In the genomic region with DNA sequence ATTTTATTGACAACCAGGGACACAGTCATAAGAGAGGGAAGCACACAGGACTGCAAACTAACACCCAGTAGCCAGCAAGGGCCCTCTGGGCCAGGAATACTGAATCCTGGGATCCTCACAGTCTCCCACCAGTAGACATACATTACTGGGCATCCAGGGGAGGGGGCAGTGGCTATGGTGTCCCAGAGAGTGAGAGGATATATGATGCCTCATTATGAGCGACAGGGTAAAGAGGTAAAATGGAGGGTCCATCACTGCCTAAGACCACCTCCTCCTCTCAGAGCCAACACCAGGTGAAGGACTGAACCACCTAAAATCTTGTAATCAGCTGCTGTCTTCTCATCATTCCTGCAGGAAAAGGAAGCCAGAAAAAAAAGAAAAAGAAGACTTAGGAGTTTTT, we compare ENCODE assay signal across 8 cellular contexts. TPM values are rescaled to one million over a fixed set of nuclear protein-coding genes. Genes with fewer than 3 reads are reported as not detected.
DNase-seq lines count a peak whose midpoint lies in the region; ATAC-seq and TF ChIP-seq lines count a peak whose summit lies in the region.
"Not testable (repeated sequence)": the region's sequence is repeated elsewhere in the genome, so short reads cannot be mapped to it uniquely, and the experiment has no call there.
"Had no signal": no experiment of that assay in that cellular context is flagged by ENCODE, and none has a peak within 500 bp of the region (broad histone marks: within the 10 kb centered on the region; RNA-seq: fewer than 3 reads in every experiment).

No MANE protein-coding gene starts in this region.

- H3K36me3 Mint-ChIP-seq in HFFc6 (ENCODE audit: low read depth); osteocyte (ENCODE audit: unreplicated experiment): not testable (repeated sequence)
- H3K36me3 Mint-ChIP-seq in activated CD8-positive, alpha-beta T cell treated with anti-CD3 and anti-CD28 coated beads for 36 hours (ENCODE audit: low read depth), result peaks cover 26% of the 10 kb centered on the region
- H3K36me3 Mint-ChIP-seq in central memory CD8-positive, alpha-beta T cell (ENCODE audit: insufficient read depth), result peaks cover 36% of the 10 kb centered on the region

- ATAC-seq in activated CD8-positive, alpha-beta T cell treated with anti-CD3 and anti-CD28 coated beads for 36 hours; central memory CD8-positive, alpha-beta T cell (replicated peaks; ENCODE audit: extremely low read depth, poor library complexity, severe bottlenecking); left lobe of liver: not testable (repeated sequence)

- H3K36me3 ChIP-seq in BLaER1 treated with 17β-estradiol and CSF1 and Interleukin-3, amounts not matched to agents 10 nM and 100 nM, result peaks cover 6 to 46% (median 20%) of the 10 kb centered on the region in 11 experiments; a peak in 19 of 22 replicates

- H3K27me3 ChIP-seq in BLaER1 treated with 17β-estradiol and CSF1 and Interleukin-3, amounts not matched to agents 10 nM and 100 nM, result not testable (repeated sequence)

- not testable (repeated sequence) for H3K4me3 Mint-ChIP-seq in HFFc6; activated CD8-positive, alpha-beta T cell treated with anti-CD3 and anti-CD28 coated beads for 36 hours; central memory CD8-positive, alpha-beta T cell; osteocyte (ENCODE audit: unreplicated experiment)

- peak overlapping the region in 8 of 11 experiments; percentile 85 to 92 (median 88); a peak in 13 of 22 replicates for H3K27ac ChIP-seq in BLaER1 treated with 17β-estradiol and CSF1 and Interleukin-3, amounts not matched to agents 10 nM and 100 nM

- peak overlapping the region in 3 of 11 experiments; percentile 82 to 96 (median 94); a peak in 2 of 22 replicates for H3K4me2 ChIP-seq in BLaER1 treated with 17β-estradiol and CSF1 and Interleukin-3, amounts not matched to agents 10 nM and 100 nM

- H3K4me1 ChIP-seq in BLaER1 treated with 17β-estradiol and CSF1 and Interleukin-3, amounts not matched to agents 10 nM and 100 nM, result peaks cover 32 to 39% (median 34%) of the 10 kb centered on the region in 10 experiments

- H3K9me3 Mint-ChIP-seq in HFFc6; activated CD8-positive, alpha-beta T cell treated with anti-CD3 and anti-CD28 coated beads for 36 hours; central memory CD8-positive, alpha-beta T cell; osteocyte (ENCODE audit: unreplicated experiment): not testable (repeated sequence)

- intact Hi-C loops in activated CD8-positive, alpha-beta T cell treated with anti-CD3 and anti-CD28 coated beads for 36 hours (cut with micrococcal nuclease), result not testable (repeated sequence)

- CTCF ChIA-PET in activated CD8-positive, alpha-beta T cell treated with anti-CD3 and anti-CD28 coated beads for 36 hours (lab: Charles Lee), result interaction anchor here (1.0 to 2.0 kb wide), 5 partner anchors 8 to 84 kb away, joined by 3 to 21 read pairs (median 8); a partner anchor contains a TSS

- not testable (repeated sequence) for DNase-seq in HFFc6; activated CD8-positive, alpha-beta T cell treated with anti-CD3 and anti-CD28 coated beads for 36 hours; central memory CD8-positive, alpha-beta T cell (ENCODE audit: low spot score in 2 of 2); osteocyte (ENCODE audit: extremely low spot score, unreplicated experiment)
- DNase-seq in left lobe of liver (ENCODE audit: low spot score), result peak; percentile 7

- H3K27ac Mint-ChIP-seq in HFFc6 (peak overlapping the region; percentile 4; the same call in 1 of the 2 replicates), osteocyte (ENCODE audit: unreplicated experiment) (peak overlapping the region; percentile 93)
- peak overlapping the region; percentile 98 for H3K27ac Mint-ChIP-seq in activated CD8-positive, alpha-beta T cell treated with anti-CD3 and anti-CD28 coated beads for 36 hours
- H3K27ac Mint-ChIP-seq in central memory CD8-positive, alpha-beta T cell (ENCODE audit: low read depth), result peak overlapping the region; percentile 96

- peak overlapping the region in 6 of 11 experiments; percentile 4 to 90 (median 85); a peak in 4 of 22 replicates for H3K9ac ChIP-seq in BLaER1 treated with 17β-estradiol and CSF1 and Interleukin-3, amounts not matched to agents 10 nM and 100 nM

- not testable (repeated sequence) for H3K9me3 ChIP-seq in BLaER1 treated with 17β-estradiol and CSF1 and Interleukin-3, amounts not matched to agents 10 nM and 100 nM (replicated peaks in 1 of 11)

- peaks cover 38% of the 10 kb centered on the region for H3K4me1 Mint-ChIP-seq in HFFc6 (ENCODE audit: low read depth)
- peaks cover 33% of the 10 kb centered on the region for H3K4me1 Mint-ChIP-seq in activated CD8-positive, alpha-beta T cell treated with anti-CD3 and anti-CD28 coated beads for 36 hours (ENCODE audit: low read depth)
- H3K4me1 Mint-ChIP-seq in central memory CD8-positive, alpha-beta T cell, result peaks cover 50% of the 10 kb centered on the region
- H3K4me1 Mint-ChIP-seq in osteocyte (ENCODE audit: unreplicated experiment), result peaks cover 32% of the 10 kb centered on the region

- not testable (repeated sequence) for H3K27me3 Mint-ChIP-seq in HFFc6 (ENCODE audit: insufficient read depth); activated CD8-positive, alpha-beta T cell treated with anti-CD3 and anti-CD28 coated beads for 36 hours; central memory CD8-positive, alpha-beta T cell; osteocyte (ENCODE audit: unreplicated experiment)

- peaks cover 0 to 22% (median 7%) of the 10 kb centered on the region in 11 experiments; a peak in 7 of 22 replicates for H4K20me1 ChIP-seq in BLaER1 treated with 17β-estradiol and CSF1 and Interleukin-3, amounts not matched to agents 10 nM and 100 nM

- POLR2A ChIA-PET in activated CD8-positive, alpha-beta T cell treated with anti-CD3 and anti-CD28 coated beads for 36 hours (lab: Charles Lee), result interaction anchor here (1.3 to 1.7 kb wide), 3 partner anchors 10 to 16 kb away, joined by 4 to 11 read pairs (median 5); a partner anchor contains a TSS

- TF ChIP-seq CTCF in HFFc6 (IDR thresholded peaks at IDR 0.05); activated CD8-positive, alpha-beta T cell treated with anti-CD3 and anti-CD28 coated beads for 36 hours (IDR thresholded peaks at IDR 0.05); osteocyte (IDR thresholded peaks at IDR 0.05): not testable (repeated sequence)

- H3K4me3 ChIP-seq in BLaER1 treated with 17β-estradiol and CSF1 and Interleukin-3, amounts not matched to agents 10 nM and 100 nM, result not testable (repeated sequence)

RNA-seq across cellular contexts. Expression of a gene that starts 1.0 kb away (rescaled TPM):
- 10 to 100 TPM in 5 of 6 experiments, 1 to 10 TPM in 1; 9.8 to 14.4 (median 12.3) TPM for total RNA-seq in HFFc6 (2021; fragmentation: NEBNext Ultra II Directional; extraction: Animal tissue kit (Norgen Biotek cat#: 25700))
- total RNA-seq in activated CD8-positive, alpha-beta T cell treated with anti-CD3 and anti-CD28 coated beads for 36 hours, result 10 to 100 TPM; 11.2 to 11.3 TPM
- total RNA-seq in left lobe of liver (5.0 TPM), osteocyte (23.8 and 25.4 TPM in 2 replicates)

RNA-seq across cellular contexts. Expression of a gene that starts 3.6 kb away (rescaled TPM):
- total RNA-seq in HFFc6 (2021; fragmentation: NEBNext Ultra II Directional; extraction: Animal tissue kit (Norgen Biotek cat#: 25700)), result 10 to 100 TPM; 32.4 to 41.1 (median 38.8) TPM
- 10 to 100 TPM; 55.6 to 61.8 TPM for total RNA-seq in activated CD8-positive, alpha-beta T cell treated with anti-CD3 and anti-CD28 coated beads for 36 hours
- total RNA-seq in left lobe of liver (14.4 TPM), osteocyte (38.1 and 45.3 TPM in 2 replicates)

RNA-seq across cellular contexts. Expression of a gene that starts 11.4 kb away (rescaled TPM):
- under 1 TPM in 2 of 6 experiments, not detected in 4; 0.16 to 0.45 TPM for total RNA-seq in HFFc6 (2021; fragmentation: NEBNext Ultra II Directional; extraction: Animal tissue kit (Norgen Biotek cat#: 25700))
- total RNA-seq in activated CD8-positive, alpha-beta T cell treated with anti-CD3 and anti-CD28 coated beads for 36 hours, result under 1 TPM in 1 of 2 experiments, not detected in 1; 0.18 TPM
- total RNA-seq in left lobe of liver (0.35 TPM), osteocyte (not detected in 2 replicates)
- total RNA-seq: IMR-90, LHCN-M2 had no signal

RNA-seq across cellular contexts. Expression of a gene that starts 15.3 kb away (rescaled TPM):
- total RNA-seq in HFFc6 (2021; fragmentation: NEBNext Ultra II Directional; extraction: Animal tissue kit (Norgen Biotek cat#: 25700)), result 100 to 1,000 TPM; 309 to 401 (median 372) TPM
- 100 to 1,000 TPM; 167 to 172 TPM for total RNA-seq in activated CD8-positive, alpha-beta T cell treated with anti-CD3 and anti-CD28 coated beads for 36 hours
- total RNA-seq in left lobe of liver (66.7 TPM), osteocyte (158 and 164 TPM in 2 replicates)

RNA-seq across cellular contexts. Expression of a gene that starts 15.9 kb away (rescaled TPM):
- 10 to 100 TPM; 70.6 to 76.7 (median 73.6) TPM for total RNA-seq in HFFc6 (2021; fragmentation: NEBNext Ultra II Directional; extraction: Animal tissue kit (Norgen Biotek cat#: 25700))
- total RNA-seq in activated CD8-positive, alpha-beta T cell treated with anti-CD3 and anti-CD28 coated beads for 36 hours, result 10 to 100 TPM; 45.6 to 49.3 TPM
- 30.3 TPM for total RNA-seq in left lobe of liver
- total RNA-seq in osteocyte, result 61.7 and 68.7 TPM in 2 replicates

Comparison
In these comparisons a context has a peak if more than half of its experiments do, and no peak if none do; other contexts are left out.
1. H3K27ac Mint-ChIP-seq: peak in every context shown above with its lines; median percentile 98 in activated CD8-positive, alpha-beta T cell treated with anti-CD3 and anti-CD28 coated beads for 36 hours; 96 in central memory CD8-positive, alpha-beta T cell; 93 in osteocyte; 4 in HFFc6.